ENCODE assay signal across 12 cellular contexts in genomic region chr6:10529231-10529801, GRCh38. TPM values are rescaled to one million over a fixed set of nuclear protein-coding genes. Genes with fewer than 3 reads are reported as not detected.
A peak's percentile ranks its signal among the peaks of the same experiment; 100 is the strongest.
DNase-seq lines count a peak whose midpoint lies in the region; ATAC-seq, FAIRE-seq and TF ChIP-seq lines count a peak whose summit lies in the region.
"Had no signal": no experiment of that assay in that cellular context is flagged by ENCODE, and none has a peak within 500 bp of the region (broad histone marks: within the 10 kb centered on the region; RNA-seq: fewer than 3 reads in every experiment).

No MANE protein-coding gene starts in this region.

- H3K36me3 ChIP-seq in vagina, result no peaks in the 10 kb centered on the region

- H3K4me3 ChIP-seq in vagina, result peak overlapping the region; percentile 21 to 31

- FAIRE-seq in frontal cortex (lab: Jason Lieb, UNC), result no peak
- FAIRE-seq: keratinocyte had no signal

- no peaks in the 10 kb centered on the region for H3K9me3 ChIP-seq in vagina

- H3K27ac ChIP-seq in vagina, result peak overlapping the region; percentile 48

- DNase-seq in activated naive CD4-positive, alpha-beta T cell treated with anti-CD3 and anti-CD28 coated beads, Interleukin-2, amount 50 U/mL, for 16 hours, result no peak
- no peak for DNase-seq in activated naive CD8-positive, alpha-beta T cell treated with anti-CD3 and anti-CD28 coated beads, Interleukin-2, amount 50 U/mL, for 24 hours
- DNase-seq in memory B cell (ENCODE audit: low spot score in 2 of 2) (no peak), vagina (ENCODE audit: extremely low spot score in 2 of 2) (no peak), NCI-H2196 (lab: John Stamatoyannopoulos, UW; ENCODE audit: unreplicated experiment) (no peak), frontal cortex (ENCODE audit: low spot score in 2 of 2) (no peak)
- DNase-seq: activated effector memory CD4-positive, alpha-beta T cell treated with Interleukin-2 at 50 U/mL for 16 hours; HCEC 1CT; NCI-H2107 had no signal

- no peak for ATAC-seq in activated naive CD8-positive, alpha-beta T cell treated with anti-CD3 and anti-CD28 coated beads, Interleukin-2, amount 50 U/mL, for 24 hours
- ATAC-seq in memory B cell (ENCODE audit: low read depth) (no peak), GM21576 (IDR thresholded peaks at IDR 0.05; ENCODE audit: unreplicated experiment) (no peak)

- H3K4me3 Mint-ChIP-seq in activated naive CD4-positive, alpha-beta T cell treated with anti-CD3 and anti-CD28 coated beads, Interleukin-2, amount 50 U/mL, for 24 hours, result peak overlapping the region; percentile 95
- H3K4me3 Mint-ChIP-seq in activated naive CD8-positive, alpha-beta T cell treated with anti-CD3 and anti-CD28 coated beads, Interleukin-2, amount 50 U/mL, for 24 hours, result peak overlapping the region; percentile 83
- peak overlapping the region; percentile 91 for H3K4me3 Mint-ChIP-seq in memory B cell

- no peaks in the 10 kb centered on the region for H3K9me3 Mint-ChIP-seq in activated naive CD4-positive, alpha-beta T cell treated with anti-CD3 and anti-CD28 coated beads, Interleukin-2, amount 50 U/mL, for 24 hours
- no peaks in the 10 kb centered on the region for H3K9me3 Mint-ChIP-seq in activated naive CD8-positive, alpha-beta T cell treated with anti-CD3 and anti-CD28 coated beads, Interleukin-2, amount 50 U/mL, for 24 hours
- no peaks in the 10 kb centered on the region for H3K9me3 Mint-ChIP-seq in memory B cell

- peaks cover 5% of the 10 kb centered on the region for H3K36me3 Mint-ChIP-seq in activated naive CD4-positive, alpha-beta T cell treated with anti-CD3 and anti-CD28 coated beads, Interleukin-2, amount 50 U/mL, for 24 hours
- no peaks in the 10 kb centered on the region for H3K36me3 Mint-ChIP-seq in activated naive CD8-positive, alpha-beta T cell treated with anti-CD3 and anti-CD28 coated beads, Interleukin-2, amount 50 U/mL, for 24 hours (ENCODE audit: low read depth)
- no peaks in the 10 kb centered on the region for H3K36me3 Mint-ChIP-seq in memory B cell

- peak overlapping the region; percentile 86 for H3K27ac Mint-ChIP-seq in activated naive CD4-positive, alpha-beta T cell treated with anti-CD3 and anti-CD28 coated beads, Interleukin-2, amount 50 U/mL, for 24 hours
- H3K27ac Mint-ChIP-seq in activated naive CD8-positive, alpha-beta T cell treated with anti-CD3 and anti-CD28 coated beads, Interleukin-2, amount 50 U/mL, for 24 hours, result peak overlapping the region; percentile 80
- peak overlapping the region; percentile 89 for H3K27ac Mint-ChIP-seq in memory B cell

- no peaks in the 10 kb centered on the region for H3K27me3 Mint-ChIP-seq in activated naive CD4-positive, alpha-beta T cell treated with anti-CD3 and anti-CD28 coated beads, Interleukin-2, amount 50 U/mL, for 24 hours
- H3K27me3 Mint-ChIP-seq in activated naive CD8-positive, alpha-beta T cell treated with anti-CD3 and anti-CD28 coated beads, Interleukin-2, amount 50 U/mL, for 24 hours, result peaks cover 4% of the 10 kb centered on the region
- no peaks in the 10 kb centered on the region for H3K27me3 Mint-ChIP-seq in memory B cell

- TF ChIP-seq CTCF in vagina (IDR thresholded peaks at IDR 0.05), result no peak

- no peak for TF ChIP-seq POLR2A in vagina (IDR thresholded peaks at IDR 0.05)

- H3K27me3 ChIP-seq in vagina, result no peaks in the 10 kb centered on the region

- peaks cover 52% of the 10 kb centered on the region for H3K4me1 Mint-ChIP-seq in activated naive CD4-positive, alpha-beta T cell treated with anti-CD3 and anti-CD28 coated beads, Interleukin-2, amount 50 U/mL, for 24 hours
- peaks cover 74% of the 10 kb centered on the region for H3K4me1 Mint-ChIP-seq in activated naive CD8-positive, alpha-beta T cell treated with anti-CD3 and anti-CD28 coated beads, Interleukin-2, amount 50 U/mL, for 24 hours
- peaks cover 38% of the 10 kb centered on the region for H3K4me1 Mint-ChIP-seq in memory B cell

- intact Hi-C loops in vagina (cut with DNase I), result no loop called here

- H3K4me1 ChIP-seq in vagina, result no peaks in the 10 kb centered on the region

RNA-seq across cellular contexts. Expression of gene GCNT2, which starts 8.2 kb away (rescaled TPM):
- 17.2 TPM for total RNA-seq in vagina
- 19.2 TPM for total RNA-seq in frontal cortex
